Comparison of ENCODE assay signal across 8 cellular contexts in the genomic region with DNA sequence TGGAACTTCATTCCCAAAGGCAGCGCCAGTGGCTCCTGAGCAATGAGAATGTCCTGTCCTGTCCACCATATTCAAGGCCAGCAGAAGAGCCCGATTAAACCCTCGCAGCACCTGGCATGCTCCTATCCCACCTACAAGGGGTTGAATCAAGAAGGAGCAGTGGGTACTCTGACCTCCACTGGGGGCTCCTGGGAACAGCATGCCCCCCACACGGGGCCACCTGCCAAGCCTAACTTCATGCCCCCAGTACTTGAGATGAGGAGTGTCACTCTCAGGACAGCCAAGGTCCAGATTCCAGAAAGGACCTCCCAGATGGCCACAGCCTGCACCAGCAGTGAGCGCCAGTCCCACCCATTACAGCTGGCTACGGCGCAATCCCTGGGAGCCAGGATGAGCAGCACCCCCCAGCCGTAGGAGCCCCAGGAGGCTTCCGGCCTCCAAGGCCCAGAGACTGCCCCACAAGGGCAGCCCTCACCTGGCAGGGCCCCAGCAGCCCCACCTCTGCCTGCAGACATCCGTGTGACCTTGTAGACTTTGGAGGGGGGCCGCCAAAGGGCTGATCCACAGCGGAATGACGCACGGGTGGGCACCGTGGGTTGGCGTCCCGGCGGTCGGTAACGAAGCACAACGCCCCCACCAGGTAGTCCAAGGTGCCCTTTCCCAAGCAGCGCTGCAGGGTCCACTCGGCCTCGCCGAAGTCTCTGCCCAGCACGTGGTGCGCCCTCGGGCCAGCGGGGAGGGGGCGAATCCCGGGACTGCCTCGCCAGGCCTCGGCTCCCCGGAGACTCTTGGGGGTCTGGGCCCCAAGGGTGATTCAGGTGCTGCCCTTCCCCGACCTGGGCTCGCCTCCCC. TPM values are rescaled to one million over a fixed set of nuclear protein-coding genes. Genes with fewer than 3 reads are reported as not detected.
DNase-seq lines count a peak whose midpoint lies in the region; ATAC-seq and TF ChIP-seq lines count a peak whose summit lies in the region.

No MANE protein-coding gene starts in this region.

- POLR2A ChIA-PET in naive thymus-derived CD8-positive, alpha-beta T cell (lab: Charles Lee): interaction anchor here (0.5 to 6.7 kb wide), 17 partner anchors 10 to 590 kb away, joined by 3 to 129 read pairs (median 5); a partner anchor contains a TSS

- peaks cover 33 to 76% (median 66%) of the 10 kb centered on the region in 4 donors for H3K4me1 Mint-ChIP-seq in naive thymus-derived CD8-positive, alpha-beta T cell

- peak overlapping the region; percentile 94 for H3K4me2 ChIP-seq in Karpas-422 (ENCODE audit: low read depth, low read length, poor library complexity, severe bottlenecking)

- H3K36me3 ChIP-seq in Karpas-422 (ENCODE audit: insufficient read depth, low read length): peaks cover 4% of the 10 kb centered on the region; the same call in 1 of the 2 replicates

- H3K27me3 ChIP-seq in Karpas-422 (ENCODE audit: low read length): no peaks in the 10 kb centered on the region

- H3K4me3 Mint-ChIP-seq in naive thymus-derived CD8-positive, alpha-beta T cell: peak overlapping the region; percentile 50 to 100 (median 97)

- H3K4me3 ChIP-seq in AG10803 (ENCODE audit: low read length): peak overlapping the region; percentile 88
- H3K4me3 ChIP-seq in Karpas-422 (ENCODE audit: low read length): peak overlapping the region; percentile 89; the same call in 1 of the 2 replicates
- peak overlapping the region; percentile 96 for H3K4me3 ChIP-seq in choroid plexus epithelial cell (ENCODE audit: low read depth, low read length)

- peak overlapping the region; percentile 87; the same call in 1 of the 2 replicates for H3K9ac ChIP-seq in Karpas-422 (ENCODE audit: low read length)

- H3K9me3 ChIP-seq in Karpas-422 (ENCODE audit: low read length): no peaks in the 10 kb centered on the region

- no peaks in the 10 kb centered on the region for H3K27me3 Mint-ChIP-seq in naive thymus-derived CD8-positive, alpha-beta T cell

- peaks cover 16% of the 10 kb centered on the region for H3K79me2 ChIP-seq in Karpas-422 (ENCODE audit: low read length)

- H3K9me2 ChIP-seq in Karpas-422 (replicated peaks; ENCODE audit: insufficient read depth, low read length): no peaks in the 10 kb centered on the region

- DNase-seq in AG10803 (ENCODE audit: low read depth): no peak
- no peak for DNase-seq in Karpas-422
- no peak for DNase-seq in choroid plexus epithelial cell (ENCODE audit: low read depth)
- DNase-seq in naive thymus-derived CD8-positive, alpha-beta T cell: peak in 1 of 10 donors; percentile 64
- DNase-seq in NCI-H1436 (lab: John Stamatoyannopoulos, UW): no peak
- no peak for DNase-seq in inferior parietal cortex (ENCODE audit: extremely low spot score)

- no peak overlapping the region; the same call in 1 of the 2 replicates for H3K27ac ChIP-seq in Karpas-422 (ENCODE audit: low read length)

- H2AFZ ChIP-seq in Karpas-422 (ENCODE audit: low read length): no peak overlapping the region

- peaks cover 43% of the 10 kb centered on the region for H3K4me1 ChIP-seq in Karpas-422 (ENCODE audit: low read length)

- 0 out of 2 replicates have a peak, but pooled peaks cover 3% of the 10 kb centered on the region for H4K20me1 ChIP-seq in Karpas-422 (ENCODE audit: insufficient read depth, low read depth, low read length)

- H3K27ac Mint-ChIP-seq in naive thymus-derived CD8-positive, alpha-beta T cell: peak overlapping the region; percentile 88 to 100 (median 100)

- no peaks in the 10 kb centered on the region for H3K9me3 Mint-ChIP-seq in naive thymus-derived CD8-positive, alpha-beta T cell

- TF ChIP-seq CTCF in AG10803 (conservative IDR thresholded peaks at IDR 0.05; ENCODE audit: low read length) (no peak), choroid plexus epithelial cell (conservative IDR thresholded peaks at IDR 0.05; ENCODE audit: low read depth, low read length) (no peak)

- H3K36me3 Mint-ChIP-seq in naive thymus-derived CD8-positive, alpha-beta T cell: peaks cover 0 to 29% (median 6%) of the 10 kb centered on the region in 3 donors

- ATAC-seq in naive thymus-derived CD8-positive, alpha-beta T cell: no peak
- no peak for ATAC-seq in GM18873 (IDR thresholded peaks at IDR 0.05; ENCODE audit: low FRiP score, unreplicated experiment)
- ATAC-seq in GM18511 (IDR thresholded peaks at IDR 0.05; ENCODE audit: unreplicated experiment): no peak

RNA-seq across cellular contexts. Expression of a gene that starts 1.0 kb away (rescaled TPM):
- 25.4 and 27.0 TPM in 2 replicates for total RNA-seq in Karpas-422 (2014; rRNA removed; shearing (Covaris generic); ENCODE audit: low replicate concordance)
- 10 to 100 TPM; 25.6 to 31.8 TPM for total RNA-seq in naive thymus-derived CD8-positive, alpha-beta T cell
- polyA plus RNA-seq in naive thymus-derived CD8-positive, alpha-beta T cell: 10 to 100 TPM; 33.9 to 48.9 (median 41.3) TPM

RNA-seq across cellular contexts. Expression of a gene that starts 3.2 kb away (rescaled TPM):
- 3.8 and 6.0 TPM in 2 replicates for total RNA-seq in Karpas-422 (2014; rRNA removed; shearing (Covaris generic); ENCODE audit: low replicate concordance)
- total RNA-seq in naive thymus-derived CD8-positive, alpha-beta T cell: 1 to 10 TPM; 4.4 to 4.6 TPM
- polyA plus RNA-seq in naive thymus-derived CD8-positive, alpha-beta T cell: under 1 TPM; 0.15 to 0.59 (median 0.31) TPM

RNA-seq across cellular contexts. Expression of a gene that starts 7.3 kb away (rescaled TPM):
- 1.2 and 1.6 TPM in 2 replicates for total RNA-seq in Karpas-422 (2014; rRNA removed; shearing (Covaris generic); ENCODE audit: low replicate concordance)
- total RNA-seq in naive thymus-derived CD8-positive, alpha-beta T cell: under 1 TPM; 0.55 to 0.93 TPM
- not detected for polyA plus RNA-seq in naive thymus-derived CD8-positive, alpha-beta T cell

RNA-seq across cellular contexts. Expression of a gene that starts 20.9 kb away (rescaled TPM):
- 62.8 and 96.1 TPM in 2 replicates for total RNA-seq in Karpas-422 (2014; rRNA removed; shearing (Covaris generic); ENCODE audit: low replicate concordance)
- total RNA-seq in naive thymus-derived CD8-positive, alpha-beta T cell: 10 to 100 TPM; 48.0 to 56.8 TPM
- polyA plus RNA-seq in naive thymus-derived CD8-positive, alpha-beta T cell: 10 to 100 TPM; 13.8 to 14.1 (median 14.0) TPM

RNA-seq across cellular contexts. Expression of a gene that starts 24.1 kb away (rescaled TPM):
- total RNA-seq in Karpas-422 (2014; rRNA removed; shearing (Covaris generic); ENCODE audit: low replicate concordance): 0.90 and 4.0 TPM in 2 replicates
- total RNA-seq in naive thymus-derived CD8-positive, alpha-beta T cell: 1 to 10 TPM; 2.9 to 3.0 TPM
- polyA plus RNA-seq in naive thymus-derived CD8-positive, alpha-beta T cell: 1 to 10 TPM; 1.2 to 3.7 (median 2.1) TPM
